ENCODE assay signal across 8 cellular contexts in genomic region chr17:32142857-32143524, GRCh38. TPM values are rescaled to one million over a fixed set of nuclear protein-coding genes. Genes with fewer than 3 reads are reported as not detected.
DNase-seq lines count a peak whose midpoint lies in the region; ATAC-seq, FAIRE-seq and TF ChIP-seq lines count a peak whose summit lies in the region.

No MANE protein-coding gene starts in this region.

- H3K4me2 ChIP-seq in A549: peak overlapping the region; percentile 90

- DNase-seq in A549 (ENCODE audit: low read depth in 1 of 2, low spot score in 1 of 2) (peak; percentile 46 to 64), NCI-H1092 (lab: John Stamatoyannopoulos, UW) (peak; percentile 12), mucosa of gallbladder (ENCODE audit: low spot score) (peak; percentile 69), tibial nerve (ENCODE audit: low spot score in 2 of 2) (peak; percentile 16 to 40), NCI-H1930 (lab: John Stamatoyannopoulos, UW) (no peak)
- DNase-seq in activated CD4-positive, alpha-beta T cell treated with anti-CD3 and anti-CD28 coated beads, Interleukin-2, amount 50 U/mL, for 48 hours: peak; percentile 18 to 38

- CTCF ChIA-PET in A549 (lab: Yijun Ruan, JAX): interaction anchor here (0.6 to 3.2 kb wide), 10 partner anchors 9 to 187 kb away, joined by 3 to 13 read pairs (median 4); no protein-coding TSS in a partner anchor

- no peak for TF ChIP-seq RAD21 in A549 (conservative IDR thresholded peaks at IDR 0.05 in 1 of 2, IDR thresholded peaks at IDR 0.05 in 1 of 2)

- H3K4me1 ChIP-seq in A549: peaks cover 16% of the 10 kb centered on the region
- peaks cover 0 to 2% of the 10 kb centered on the region in 2 donors for H3K4me1 ChIP-seq in esophagus (ENCODE audit: control insufficient read depth in 2 of 2, insufficient read depth in 2 of 2, low read length in 1 of 2)
- H3K4me1 ChIP-seq in tibial nerve: peaks cover 0 to 50% (median 16%) of the 10 kb centered on the region in 4 donors

- no peaks in the 10 kb centered on the region for H3K27me3 ChIP-seq in esophagus (ENCODE audit: control insufficient read depth in 1 of 2, insufficient read depth in 2 of 2, low read length in 2 of 2)
- no peaks in the 10 kb centered on the region for H3K27me3 ChIP-seq in tibial nerve

- H3K27ac ChIP-seq in A549 (peak overlapping the region; percentile 81 to 96), esophagus (ENCODE audit: low read depth in 2 of 2, low read length in 1 of 2) (peak overlapping the region; percentile 91 to 97), tibial nerve (peak overlapping the region; percentile 55 to 96 (median 89))

- no peak for TF ChIP-seq EP300 in A549 (IDR thresholded peaks at IDR 0.05)
- no peak for TF ChIP-seq EP300 in tibial nerve (IDR thresholded peaks at IDR 0.05)

- H3K9me3 ChIP-seq in A549 (no peaks in the 10 kb centered on the region), esophagus (ENCODE audit: control insufficient read depth in 2 of 2, insufficient read depth in 1 of 2, low read depth in 1 of 2, low read length in 1 of 2) (no peaks in the 10 kb centered on the region), tibial nerve (no peaks in the 10 kb centered on the region)

- FAIRE-seq in A549 (lab: Jason Lieb, UNC): no peak

- no peaks in the 10 kb centered on the region for H3K36me3 ChIP-seq in esophagus (ENCODE audit: control insufficient read depth in 2 of 2, insufficient read depth in 2 of 2, low read length in 1 of 2)
- no peaks in the 10 kb centered on the region for H3K36me3 ChIP-seq in tibial nerve

- POLR2A ChIA-PET in A549 (lab: Yijun Ruan, JAX): no interaction called here

- TF ChIP-seq CTCF in A549 (IDR thresholded peaks at IDR 0.05) (no peak), GM12875 (IDR thresholded peaks at IDR 0.05; ENCODE audit: borderline replicate concordance, insufficient read depth, low read depth, low read length) (no peak), tibial nerve (IDR thresholded peaks at IDR 0.05) (no peak)

- H3K4me3 ChIP-seq in A549 (peak overlapping the region; percentile 86), GM12875 (ENCODE audit: low read depth, low read length) (peak overlapping the region; percentile 94), esophagus (ENCODE audit: low read depth in 1 of 2, low read length in 2 of 2) (peak overlapping the region; percentile 90 to 96), tibial nerve (peak overlapping the region; percentile 73 to 82 (median 81))

- 4% methylated on average over 23 of the region's 23 CpGs for WGBS in A549 (ENCODE audit: missing lambda C conversion rate)
- WGBS in esophagus, 2 donors: 2 to 3% methylated on average over 23 of the region's 23 CpGs
- 1 to 3% methylated on average over 23 of the region's 23 CpGs for WGBS in tibial nerve, 2 donors

- ATAC-seq in A549: peak; percentile 45 to 57

- TF ChIP-seq POLR2A in A549 (IDR thresholded peaks at IDR 0.05; ENCODE audit: low read length): no peak
- TF ChIP-seq POLR2A in tibial nerve (IDR thresholded peaks at IDR 0.05): no peak

TF ChIP-seq in A549, 52 proteins besides CTCF, POLR2A, EP300 and RAD21:
- TF ChIP-seq ZNF302 (CRISPR knock-in tag; IDR thresholded peaks at IDR 0.05): no peak
- TF ChIP-seq JUNB (IDR thresholded peaks at IDR 0.05): no peak
- no peak for TF ChIP-seq RARB (CRISPR knock-in tag; IDR thresholded peaks at IDR 0.05)
- no peak for TF ChIP-seq FOSB (CRISPR knock-in tag; IDR thresholded peaks at IDR 0.05)
- no peak for TF ChIP-seq ELK1 (IDR thresholded peaks at IDR 0.05; ENCODE audit: low read depth, low read length)
- TF ChIP-seq PBX3 (IDR thresholded peaks at IDR 0.05): no peak
- TF ChIP-seq KDM5A (IDR thresholded peaks at IDR 0.05): no peak
- no peak for TF ChIP-seq ZFP36 (IDR thresholded peaks at IDR 0.05; ENCODE audit: borderline replicate concordance, partially characterized antibody)
- no peak for TF ChIP-seq GATA3 (IDR thresholded peaks at IDR 0.05; ENCODE audit: borderline replicate concordance)
- TF ChIP-seq HDAC2 (IDR thresholded peaks at IDR 0.05): no peak
- no peak for TF ChIP-seq TFCP2L1 (CRISPR knock-in tag; IDR thresholded peaks at IDR 0.05)
- no peak for TF ChIP-seq SMC3 (IDR thresholded peaks at IDR 0.05)
- no peak for TF ChIP-seq CBX8 (IDR thresholded peaks at IDR 0.05)
- no peak for TF ChIP-seq CHD4 (IDR thresholded peaks at IDR 0.05; ENCODE audit: borderline replicate concordance)

RNA-seq across cellular contexts. Expression of gene RHOT1, which starts 0.7 kb away (rescaled TPM):
- polyA plus RNA-seq in A549 (2011; rRNA removed) (83.2 and 109 TPM in 2 replicates), A549 (2017; fragmentation: RNase III; extraction: RNeasy Plus Mini Kit Qiagen cat#74134 plus additional on column Dnase treatment) (25.8 to 27.6 TPM (median 26.6 TPM) in 3 replicates), esophagus (10 to 100 TPM; 17.7 to 38.3 TPM)
- polyA plus RNA-seq in A549 (2012; cell fraction: cytosol; rRNA removed): 24.0 and 26.8 TPM in 2 replicates
- 9.2 and 13.4 TPM in 2 replicates for polyA plus RNA-seq in A549 (2012; cell fraction: nucleus; rRNA removed)
- 30.4 and 39.2 TPM in 2 replicates for polyA minus RNA-seq in A549 (2011; rRNA and poly(A)+ RNA removed)
- total RNA-seq in mucosa of gallbladder (32.4 TPM), tibial nerve (10 to 100 TPM; 40.2 to 78.0 (median 54.8) TPM)

Comparison
In these comparisons a context has a peak if more than half of its experiments do, and no peak if none do; other contexts are left out.
1. DNase-seq: peak in A549 (2 of 2), NCI-H1092 (single experiment), activated CD4-positive, alpha-beta T cell treated with anti-CD3 and anti-CD28 coated beads, Interleukin-2, amount 50 U/mL, for 48 hours (2 of 2), mucosa of gallbladder (single experiment) and tibial nerve (2 of 2); none in NCI-H1930 (0 of 2).
2. Peak in every context shown above with its lines, with median percentiles within 50 percentile points of each other: H3K27ac ChIP-seq and H3K4me3 ChIP-seq.